ENCODE assay signal across 1 cellular context in genomic region chr1:56577859-56578663, GRCh38.
TF ChIP-seq lines count a peak whose summit lies in the region.

No MANE protein-coding gene starts in this region.

TF ChIP-seq in HEK293, 187 proteins besides CTCF, POLR2A, EP300 and RAD21 (continued from another document):
- TF ChIP-seq ZNF19 (tag by site-specific recombination; IDR thresholded peaks at IDR 0.05; ENCODE audit: low read depth): no peak
- no peak for TF ChIP-seq ZNF776 (tag by site-specific recombination; IDR thresholded peaks at IDR 0.05; ENCODE audit: borderline replicate concordance)
- TF ChIP-seq GFI1B (tag by site-specific recombination; IDR thresholded peaks at IDR 0.05): no peak
- TF ChIP-seq MEIS1 (CRISPR knock-in tag; IDR thresholded peaks at IDR 0.05; ENCODE audit: borderline replicate concordance): no peak
- peak; percentile 50; the same call in 1 of the 2 replicates for TF ChIP-seq ZNF121 (tag by site-specific recombination; IDR thresholded peaks at IDR 0.05)
- TF ChIP-seq ZNF133 (tag by site-specific recombination; IDR thresholded peaks at IDR 0.05): no peak
- TF ChIP-seq ZNF513 (tag by site-specific recombination; IDR thresholded peaks at IDR 0.05): no peak
- TF ChIP-seq ZNF211 (tag by site-specific recombination; IDR thresholded peaks at IDR 0.05; ENCODE audit: low read depth): no peak
- TF ChIP-seq OVOL3 (tag by site-specific recombination; IDR thresholded peaks at IDR 0.05): no peak
- TF ChIP-seq ZNF830 (tag by site-specific recombination; IDR thresholded peaks at IDR 0.05; ENCODE audit: low read depth): no peak
- no peak for TF ChIP-seq ZNF76 (tag by site-specific recombination; IDR thresholded peaks at IDR 0.05; ENCODE audit: borderline replicate concordance, low read depth)
- no peak for TF ChIP-seq ZNF658 (tag by site-specific recombination; IDR thresholded peaks at IDR 0.05)
- TF ChIP-seq HOXC10 (CRISPR knock-in tag; IDR thresholded peaks at IDR 0.05): no peak
- TF ChIP-seq ZNF416 (tag by site-specific recombination; IDR thresholded peaks at IDR 0.05): no peak
- TF ChIP-seq ZBTB20 (tag by site-specific recombination; IDR thresholded peaks at IDR 0.05): no peak; the same call in 1 of the 2 replicates
- TF ChIP-seq KLF10 (tag by site-specific recombination; IDR thresholded peaks at IDR 0.05): no peak
- no peak for TF ChIP-seq YY1 (tag by site-specific recombination; IDR thresholded peaks at IDR 0.05)
- no peak for TF ChIP-seq ZNF423 (tag by site-specific recombination; IDR thresholded peaks at IDR 0.05)
- TF ChIP-seq ZNF266 (tag by site-specific recombination; IDR thresholded peaks at IDR 0.05; ENCODE audit: low read depth): no peak
- no peak for TF ChIP-seq KLF1 (tag by site-specific recombination; IDR thresholded peaks at IDR 0.05)
- TF ChIP-seq PBX3 (CRISPR knock-in tag; IDR thresholded peaks at IDR 0.05): no peak
- TF ChIP-seq ZNF280C (tag by site-specific recombination; IDR thresholded peaks at IDR 0.05): no peak
- no peak for TF ChIP-seq ZNF112 (tag by site-specific recombination; IDR thresholded peaks at IDR 0.05)
- TF ChIP-seq ZBTB8A (tag by site-specific recombination; IDR thresholded peaks at IDR 0.05): peak; percentile 23; the same call in 1 of the 2 replicates
- TF ChIP-seq ZNF837 (tag by site-specific recombination; IDR thresholded peaks at IDR 0.05): no peak
- TF ChIP-seq PRDM1 (tag by site-specific recombination; IDR thresholded peaks at IDR 0.05): no peak
- no peak for TF ChIP-seq ZNF660 (tag by site-specific recombination; IDR thresholded peaks at IDR 0.05)
- 0 out of 2 replicates have a peak, but pooled peaks have one; percentile 15 for TF ChIP-seq KLF17 (tag by site-specific recombination; IDR thresholded peaks at IDR 0.05)
- no peak for TF ChIP-seq RBAK (tag by site-specific recombination; IDR thresholded peaks at IDR 0.05)
- no peak for TF ChIP-seq ZNF426 (tag by site-specific recombination; IDR thresholded peaks at IDR 0.05)
- no peak for TF ChIP-seq ZNF362 (tag by site-specific recombination; IDR thresholded peaks at IDR 0.05)
- TF ChIP-seq HIC1 (tag by site-specific recombination; IDR thresholded peaks at IDR 0.05): peak; percentile 49
- TF ChIP-seq ZNF501 (tag by site-specific recombination; IDR thresholded peaks at IDR 0.05): peak; percentile 74; the same call in 1 of the 2 replicates
- TF ChIP-seq ZNF692 (tag by site-specific recombination; IDR thresholded peaks at IDR 0.05): peak; percentile 9; the same call in 1 of the 2 replicates
- TF ChIP-seq ZNF473 (tag by site-specific recombination; IDR thresholded peaks at IDR 0.05): no peak
- TF ChIP-seq KLF8 (tag by site-specific recombination; IDR thresholded peaks at IDR 0.05): no peak
- TF ChIP-seq GLI4 (tag by site-specific recombination; IDR thresholded peaks at IDR 0.05): no peak
- TF ChIP-seq MYNN (tag by site-specific recombination; IDR thresholded peaks at IDR 0.05; ENCODE audit: borderline replicate concordance): no peak
- 0 out of 2 replicates have a peak, but pooled peaks have one; percentile 26 for TF ChIP-seq ZNF18 (tag by site-specific recombination; IDR thresholded peaks at IDR 0.05)
- peak; percentile 57; the same call in 1 of the 2 replicates for TF ChIP-seq GLIS1 (tag by site-specific recombination; IDR thresholded peaks at IDR 0.05)
- TF ChIP-seq ZBTB7A (tag by site-specific recombination; IDR thresholded peaks at IDR 0.05; ENCODE audit: low read depth): no peak
- TF ChIP-seq ZNF529 (tag by site-specific recombination; IDR thresholded peaks at IDR 0.05; ENCODE audit: insufficient replicate concordance): no peak
- TF ChIP-seq PATZ1 (tag by site-specific recombination; IDR thresholded peaks at IDR 0.05): 0 out of 2 replicates have a peak, but pooled peaks have one; percentile 55
- TF ChIP-seq ZFP69B (tag by site-specific recombination; IDR thresholded peaks at IDR 0.05): no peak
- TF ChIP-seq IKZF3 (tag by site-specific recombination; IDR thresholded peaks at IDR 0.05): no peak
- no peak for TF ChIP-seq ZIC2 (tag by site-specific recombination; IDR thresholded peaks at IDR 0.05)
- peak; percentile 13; the same call in 1 of the 2 replicates for TF ChIP-seq TRIM28 (IDR thresholded peaks at IDR 0.05; ENCODE audit: borderline replicate concordance, low read length)
- TF ChIP-seq PRDM6 (tag by site-specific recombination; IDR thresholded peaks at IDR 0.05): no peak
- TF ChIP-seq ZNF223 (tag by site-specific recombination; IDR thresholded peaks at IDR 0.05): no peak
- no peak for TF ChIP-seq ZNF549 (tag by site-specific recombination; IDR thresholded peaks at IDR 0.05)
- no peak for TF ChIP-seq SETDB1 (IDR thresholded peaks at IDR 0.05; ENCODE audit: insufficient read length, low read length)
